ENCODE assay signal across 12 cellular contexts in genomic region chr15:39833515-39833981, GRCh38. TPM values are rescaled to one million over a fixed set of nuclear protein-coding genes. Genes with fewer than 3 reads are reported as not detected.
DNase-seq lines count a peak whose midpoint lies in the region; ATAC-seq and TF ChIP-seq lines count a peak whose summit lies in the region.
"Had no signal": no experiment of that assay in that cellular context is flagged by ENCODE, and none has a peak within 500 bp of the region (broad histone marks: within the 10 kb centered on the region; RNA-seq: fewer than 3 reads in every experiment).

No MANE protein-coding gene starts in this region.

- H3K27ac Mint-ChIP-seq in brain = peak overlapping the region in 4 of 5 experiments; percentile 19 to 71 (median 42)
- no peak overlapping the region for H3K27ac Mint-ChIP-seq in activated naive CD4-positive, alpha-beta T cell treated with anti-CD3 and anti-CD28 coated beads, Interleukin-2, amount 50 U/mL, for 72 hours
- H3K27ac Mint-ChIP-seq in CD4-positive, alpha-beta memory T cell = no peak overlapping the region
- H3K27ac Mint-ChIP-seq: immature natural killer cell; stimulated activated naive CD8-positive, alpha-beta T cell treated with anti-CD3 and anti-CD28 coated beads, Interleukin-15, Interleukin-2, amounts not matched to agents 100 ng/mL and 50 ng/mL, for 24 hours had no signal

- CTCF ChIA-PET in CD4-positive, alpha-beta memory T cell (lab: Charles Lee; ENCODE audit: partially characterized antibody) = no interaction called here

- peaks cover 0 to 9% (median under 1%) of the 10 kb centered on the region in 5 experiments for H3K9me3 Mint-ChIP-seq in brain
- no peaks in the 10 kb centered on the region for H3K9me3 Mint-ChIP-seq in activated naive CD4-positive, alpha-beta T cell treated with anti-CD3 and anti-CD28 coated beads, Interleukin-2, amount 50 U/mL, for 72 hours
- peaks cover 0 to 4% (median under 1%) of the 10 kb centered on the region in 8 donors for H3K9me3 Mint-ChIP-seq in CD4-positive, alpha-beta memory T cell
- H3K9me3 Mint-ChIP-seq: stimulated activated naive CD8-positive, alpha-beta T cell treated with anti-CD3 and anti-CD28 coated beads, Interleukin-15, Interleukin-2, amounts not matched to agents 100 ng/mL and 50 ng/mL, for 24 hours had no signal

- no peaks in the 10 kb centered on the region for H3K27me3 ChIP-seq in CD4-positive, alpha-beta memory T cell (ENCODE audit: insufficient read depth, low read length)

- H3K4me1 ChIP-seq in CD4-positive, alpha-beta memory T cell (ENCODE audit: insufficient read depth, low read length) = no peaks in the 10 kb centered on the region

- no peak overlapping the region for H3K4me3 ChIP-seq in CD4-positive, alpha-beta memory T cell (ENCODE audit: low read length in 2 of 2)

- DNase-seq in EL (peak; percentile 88), NCI-H2081 treated with DMSO at 0.1 percent for 48 hours (lab: John Stamatoyannopoulos, UW) (peak; percentile 50), iris pigment epithelial cell (ENCODE audit: low read depth) (peak; percentile 84), COLO829 (ENCODE audit: low spot score) (no peak)
- DNase-seq in activated naive CD4-positive, alpha-beta T cell treated with anti-CD3 and anti-CD28 coated beads, Interleukin-2, amount 50 U/mL, for 72 hours (ENCODE audit: low spot score in 2 of 2) = no peak
- no peak for DNase-seq in CD4-positive, alpha-beta memory T cell
- DNase-seq: activated CD4-positive, alpha-beta T cell treated with anti-CD3 and anti-CD28 coated beads for 1 hour; activated T-cell treated with anti-CD3 and anti-CD28 coated beads, Interleukin-2, amount 50 U/mL, for 4 hours; immature natural killer cell had no signal

- H3K9me3 ChIP-seq in CD4-positive, alpha-beta memory T cell (ENCODE audit: control insufficient read depth in 1 of 2, low read length in 2 of 2) = no peaks in the 10 kb centered on the region

- H3K36me3 Mint-ChIP-seq in brain = peaks cover 1% of the 10 kb centered on the region
- H3K36me3 Mint-ChIP-seq in activated naive CD4-positive, alpha-beta T cell treated with anti-CD3 and anti-CD28 coated beads, Interleukin-2, amount 50 U/mL, for 72 hours = no peaks in the 10 kb centered on the region
- no peaks in the 10 kb centered on the region for H3K36me3 Mint-ChIP-seq in CD4-positive, alpha-beta memory T cell
- H3K36me3 Mint-ChIP-seq: immature natural killer cell had no signal

- no peaks in the 10 kb centered on the region for H3K36me3 ChIP-seq in CD4-positive, alpha-beta memory T cell (ENCODE audit: insufficient read depth, low read length)

- H3K27me3 Mint-ChIP-seq in brain = no peaks in the 10 kb centered on the region
- peaks cover 24 to 25% of the 10 kb centered on the region in 2 donors for H3K27me3 Mint-ChIP-seq in CD4-positive, alpha-beta memory T cell

- TF ChIP-seq CTCF in brain (conservative IDR thresholded peaks at IDR 0.05) = no peak

- intact Hi-C loops in CD4-positive, alpha-beta memory T cell (cut with micrococcal nuclease) = no loop called here

- ATAC-seq in activated naive CD4-positive, alpha-beta T cell treated with anti-CD3 and anti-CD28 coated beads, Interleukin-2, amount 50 U/mL, for 72 hours = no peak
- ATAC-seq in HG03354 (IDR thresholded peaks at IDR 0.05; ENCODE audit: poor library complexity, severe bottlenecking, unreplicated experiment) = no peak
- ATAC-seq: activated T-cell treated with anti-CD3 and anti-CD28 coated beads, Interleukin-2, amount 50 U/mL, for 4 hours had no signal

- POLR2A ChIA-PET in CD4-positive, alpha-beta memory T cell (lab: Charles Lee; ENCODE audit: partially characterized antibody) = no interaction called here

- peak overlapping the region in 2 of 5 experiments; percentile 6 to 18 for H3K4me3 Mint-ChIP-seq in brain
- no peak overlapping the region for H3K4me3 Mint-ChIP-seq in CD4-positive, alpha-beta memory T cell
- H3K4me3 Mint-ChIP-seq: activated T-cell treated with anti-CD3 and anti-CD28 coated beads, Interleukin-2, amount 50 U/mL, for 4 hours; immature natural killer cell; stimulated activated naive CD8-positive, alpha-beta T cell treated with anti-CD3 and anti-CD28 coated beads, Interleukin-15, Interleukin-2, amounts not matched to agents 100 ng/mL and 50 ng/mL, for 24 hours had no signal

- H3K4me1 Mint-ChIP-seq in brain = peaks cover 26% of the 10 kb centered on the region
- H3K4me1 Mint-ChIP-seq in CD4-positive, alpha-beta memory T cell = no peaks in the 10 kb centered on the region
- H3K4me1 Mint-ChIP-seq: immature natural killer cell had no signal

- no peak overlapping the region for H3K27ac ChIP-seq in CD4-positive, alpha-beta memory T cell (ENCODE audit: low read depth, low read length)

RNA-seq across cellular contexts. Expression of gene FSIP1, which starts 50.9 kb away (rescaled TPM):
- polyA plus RNA-seq in brain (ENCODE audit: insufficient read depth, low read depth, low replicate concordance) = 0.29 TPM
- total RNA-seq in activated naive CD4-positive, alpha-beta T cell treated with anti-CD3 and anti-CD28 coated beads, Interleukin-2, amount 50 U/mL, for 72 hours = 1 to 10 TPM in 1 of 2 donors, under 1 TPM in 1; 0.18 to 1.1 TPM
- 1 to 10 TPM in 1 of 2 experiments, under 1 TPM in 1; 0.47 to 1.1 TPM for total RNA-seq in CD4-positive, alpha-beta memory T cell
- 1 to 10 TPM; 1.1 to 1.6 TPM for polyA plus RNA-seq in CD4-positive, alpha-beta memory T cell

Comparison
In these comparisons a context has a peak if more than half of its experiments do, and no peak if none do; other contexts are left out.
1. DNase-seq: peak in EL (single experiment), NCI-H2081 treated with DMSO at 0.1 percent for 48 hours (single experiment) and iris pigment epithelial cell (single experiment); none in COLO829 (single experiment), activated naive CD4-positive, alpha-beta T cell treated with anti-CD3 and anti-CD28 coated beads, Interleukin-2, amount 50 U/mL, for 72 hours (0 of 2) and CD4-positive, alpha-beta memory T cell (0 of 5).
2. H3K27ac Mint-ChIP-seq: peak in brain (4 of 5); none in activated naive CD4-positive, alpha-beta T cell treated with anti-CD3 and anti-CD28 coated beads, Interleukin-2, amount 50 U/mL, for 72 hours (0 of 2) and CD4-positive, alpha-beta memory T cell (0 of 7).